ENCODE assay signal across 13 cellular contexts in genomic region chr3:197521277-197522182, GRCh38. TPM values are rescaled to one million over a fixed set of nuclear protein-coding genes. Genes with fewer than 3 reads are reported as not detected.
A peak's percentile ranks its signal among the peaks of the same experiment; 100 is the strongest.
DNase-seq lines count a peak whose midpoint lies in the region; ATAC-seq, FAIRE-seq and TF ChIP-seq lines count a peak whose summit lies in the region.
"Had no signal": no experiment of that assay in that cellular context is flagged by ENCODE, and none has a peak within 500 bp of the region (broad histone marks: within the 10 kb centered on the region; RNA-seq: fewer than 3 reads in every experiment).

No MANE protein-coding gene starts in this region.

- H3K36me3 Mint-ChIP-seq in naive B cell: peaks cover 0 to 23% of the 10 kb centered on the region in 2 donors

- H3K14ac ChIP-seq in IMR-90 (replicated peaks; ENCODE audit: low read depth, low read length): no peak overlapping the region

- no peak overlapping the region for H2BK120ac ChIP-seq in IMR-90 (ENCODE audit: low read depth, low read length)

- H3K79me1 ChIP-seq in IMR-90 (ENCODE audit: low read depth in 1 of 2, low read length in 2 of 2): no peaks in the 10 kb centered on the region

- H3K36me3 ChIP-seq in IMR-90 (ENCODE audit: control insufficient read depth, insufficient read depth, low read length): no peaks in the 10 kb centered on the region

- H3K4me3 ChIP-seq in A549 (peak overlapping the region; percentile 35; the same call in 2 of the 3 replicates), IMR-90 (ENCODE audit: insufficient read depth, low read depth, low read length) (no peak overlapping the region), dorsolateral prefrontal cortex (peak overlapping the region in 30 of 59 donors; percentile 2 to 53 (median 28))
- H3K4me3 ChIP-seq: GM23248, PC-9 had no signal

- H3K9me3 ChIP-seq in A549 (no peaks in the 10 kb centered on the region), IMR-90 (ENCODE audit: control insufficient read depth, insufficient read depth, low read length) (no peaks in the 10 kb centered on the region)

- no peak overlapping the region for H4K91ac ChIP-seq in IMR-90 (ENCODE audit: insufficient read depth, low read depth, low read length)

- peak overlapping the region; percentile 59; the same call in 1 of the 2 replicates for H3K4ac ChIP-seq in IMR-90 (ENCODE audit: low read depth, low read length)

- no peak for DNase-seq in A549 (ENCODE audit: low read depth in 1 of 2, low spot score in 1 of 2)
- no peak for DNase-seq in IMR-90
- no peak for DNase-seq in dorsolateral prefrontal cortex
- no peak for DNase-seq in naive B cell
- DNase-seq in urothelium cell line (ENCODE audit: low spot score): no peak
- no peak for DNase-seq in NCI-H1436 (lab: John Stamatoyannopoulos, UW)
- DNase-seq in mesenteric fat pad (ENCODE audit: low spot score): no peak
- DNase-seq in NCI-H2196 treated with DMSO at 0.1 percent for 48 hours (lab: John Stamatoyannopoulos, UW; ENCODE audit: unreplicated experiment): no peak
- DNase-seq: activated naive CD4-positive, alpha-beta T cell treated with anti-CD3 and anti-CD28 coated beads, Interleukin-2, amount 50 U/mL, for 16 hours; GM23248; NCI-H2029 treated with DMSO at 0.1 percent for 48 hours had no signal

- in situ Hi-C loops in IMR-90 (cut with MboI; ENCODE audit: low sequenced_read_pairs): no loop called here

- no peak overlapping the region for H3K23ac ChIP-seq in IMR-90 (ENCODE audit: low read depth, low read length)

- H3K4me3 Mint-ChIP-seq in naive B cell: no peak overlapping the region
- H3K4me3 Mint-ChIP-seq: B cell had no signal

- H3K27me3 ChIP-seq in IMR-90 (ENCODE audit: control insufficient read depth, insufficient read depth, low read length) (peaks cover 3% of the 10 kb centered on the region; the same call in 1 of the 2 replicates), dorsolateral prefrontal cortex (no peaks in the 10 kb centered on the region)

- H3K4me1 ChIP-seq in A549: peaks cover 44% of the 10 kb centered on the region
- H3K4me1 ChIP-seq in IMR-90 (ENCODE audit: control insufficient read depth, insufficient read depth, low read length): peaks cover 16% of the 10 kb centered on the region

- no peaks in the 10 kb centered on the region for H3K27me3 Mint-ChIP-seq in naive B cell
- H3K27me3 Mint-ChIP-seq: B cell had no signal

- POLR2A ChIA-PET in A549 (lab: Yijun Ruan, JAX) (interaction anchor here (0.7 kb wide), 1 partner anchor 224 kb away, joined by 3 read pairs; no protein-coding TSS in a partner anchor), IMR-90 (lab: Charles Lee; ENCODE audit: unreplicated experiment) (no interaction called here)

- TF ChIP-seq CTCF in A549 (IDR thresholded peaks at IDR 0.05) (no peak), IMR-90 (conservative IDR thresholded peaks at IDR 0.05; ENCODE audit: low read depth, low read length) (no peak), dorsolateral prefrontal cortex (IDR thresholded peaks at IDR 0.05 in 54 of 56, conservative IDR thresholded peaks at IDR 0.05 in 2 of 56; ENCODE audit: low read depth in 1 of 56, partially characterized antibody in 56 of 56) (no peak)

- no peak overlapping the region for H2BK20ac ChIP-seq in IMR-90 (ENCODE audit: low read depth, low read length)

- no peak for TF ChIP-seq RAD21 in A549 (conservative IDR thresholded peaks at IDR 0.05 in 1 of 2, IDR thresholded peaks at IDR 0.05 in 1 of 2)
- no peak for TF ChIP-seq RAD21 in IMR-90 (IDR thresholded peaks at IDR 0.05; ENCODE audit: low read length)

- H4K20me1 ChIP-seq in IMR-90 (ENCODE audit: insufficient read depth, low read length): no peaks in the 10 kb centered on the region

- intact Hi-C loops in IMR-90 (cut with micrococcal nuclease): no loop called here
- intact Hi-C loops in dorsolateral prefrontal cortex (cut with DNase I): no loop called here

- WGBS in A549 (ENCODE audit: missing lambda C conversion rate): 90% methylated on average over 18 of the region's 18 CpGs
- WGBS in IMR-90 (ENCODE audit: extremely low coverage in 2 of 2, insufficient read length in 1 of 2), 2 experiments: 90% methylated on average over 16 of the region's 18 CpGs; no CpG with 5 or more reads in 1 of the 2 experiments

- TF ChIP-seq EP300 in A549 (IDR thresholded peaks at IDR 0.05): no peak

- dilution Hi-C loops in IMR-90 (cut with HindIII; ENCODE audit: low sequenced_read_pairs, unreplicated experiment): no loop called here

- H3K4me1 Mint-ChIP-seq in naive B cell: peaks cover 13 to 18% (median 16%) of the 10 kb centered on the region in 3 donors

- peak overlapping the region; percentile 84 for H2AFZ ChIP-seq in IMR-90 (replicated peaks; ENCODE audit: low read length, poor library complexity)
- H2AFZ ChIP-seq: GM23248, PC-9 had no signal

- FAIRE-seq in A549 (lab: Jason Lieb, UNC): no peak
- FAIRE-seq in urothelium cell line (lab: Jason Lieb, UNC): no peak

- H3K4me2 ChIP-seq in A549 (peak overlapping the region; percentile 91), IMR-90 (ENCODE audit: low read depth, low read length) (no peak overlapping the region)
- H3K4me2 ChIP-seq: PC-9 had no signal

- peak overlapping the region; percentile 30; the same call in 1 of the 2 replicates for H2AK5ac ChIP-seq in IMR-90 (ENCODE audit: low read depth, low read length)

- no peak overlapping the region for H2BK5ac ChIP-seq in IMR-90 (ENCODE audit: low read depth, low read length, poor library complexity, severe bottlenecking)

- no peak overlapping the region for H3K9ac ChIP-seq in IMR-90 (ENCODE audit: low read depth, low read length)
- H3K9ac ChIP-seq: GM23248 had no signal

- peaks cover 0 to 5% (median 4%) of the 10 kb centered on the region in 7 donors for H3K9me3 Mint-ChIP-seq in naive B cell

- peak overlapping the region; percentile 25 for H2AK9ac ChIP-seq in IMR-90 (replicated peaks; ENCODE audit: low read depth, low read length, poor library complexity)

- ATAC-seq in A549 (no peak), IMR-90 (ENCODE audit: low read depth) (no peak), naive B cell (ENCODE audit: low read depth in 2 of 2) (no peak)

- H2BK15ac ChIP-seq in IMR-90 (ENCODE audit: low read depth, low read length): no peak overlapping the region

- TF ChIP-seq POLR2A in A549 (IDR thresholded peaks at IDR 0.05; ENCODE audit: low read length): no peak
- TF ChIP-seq POLR2A in IMR-90 (IDR thresholded peaks at IDR 0.05; ENCODE audit: low read depth, low read length): no peak

- no peak overlapping the region for H3K18ac ChIP-seq in IMR-90 (ENCODE audit: low read depth, low read length)

- H4K5ac ChIP-seq in IMR-90 (ENCODE audit: low read depth, low read length): no peak overlapping the region

- peak overlapping the region; percentile 97 to 99 for H3K27ac ChIP-seq in A549
- H3K27ac ChIP-seq in IMR-90 (ENCODE audit: insufficient read depth, low read length): no peak overlapping the region
- H3K27ac ChIP-seq in dorsolateral prefrontal cortex: peak overlapping the region in 54 of 59 donors; percentile 3 to 88 (median 76)
- H3K27ac ChIP-seq: GM23248, PC-9 had no signal

- H3K9me1 ChIP-seq in IMR-90 (ENCODE audit: insufficient read depth, low read length): peaks cover 3% of the 10 kb centered on the region; the same call in 1 of the 2 replicates

- no TSS peak for BruUV-seq in IMR-90 (replicated peaks; lab: Mats Ljungman, UMichigan)

- H3K56ac ChIP-seq in IMR-90 (ENCODE audit: extremely low read depth, insufficient read depth, low read length): no peak overlapping the region

- CTCF ChIA-PET in A549 (lab: Yijun Ruan, JAX): interaction anchor here (0.8 to 3.4 kb wide), 2 partner anchors 11 kb away, joined by 3 to 15 read pairs; no protein-coding TSS in a partner anchor
- CTCF ChIA-PET in IMR-90 (lab: Yijun Ruan, JAX): interaction anchor here (0.6 to 1.1 kb wide), 2 partner anchors 12 to 184 kb away, joined by 3 read pairs; no protein-coding TSS in a partner anchor

- H4K8ac ChIP-seq in IMR-90 (ENCODE audit: low read depth in 2 of 2, low read length in 2 of 2): peak overlapping the region in 1 of 2 experiments; percentile 6; a peak in 2 of 4 replicates

- H3K27ac Mint-ChIP-seq in naive B cell: peak overlapping the region in 5 of 6 donors; percentile 4 to 83 (median 57)
- H3K27ac Mint-ChIP-seq: B cell had no signal

TF ChIP-seq in A549, 52 proteins besides CTCF, POLR2A, EP300 and RAD21:
- TF ChIP-seq PHF8 (IDR thresholded peaks at IDR 0.05; ENCODE audit: borderline replicate concordance, low read depth): no peak

TF ChIP-seq in IMR-90, 13 proteins besides CTCF, POLR2A, EP300 and RAD21 (continues in another document):
- TF ChIP-seq SMC3 (IDR thresholded peaks at IDR 0.05; ENCODE audit: low read depth, low read length) (no peak), USF2 (IDR thresholded peaks at IDR 0.05; ENCODE audit: low read depth, low read length) (no peak), ELK1 (IDR thresholded peaks at IDR 0.05; ENCODE audit: borderline replicate concordance, low read depth, low read length) (no peak), NFE2L2 (IDR thresholded peaks at IDR 0.05; ENCODE audit: low read depth, low read length) (no peak)

RNA-seq across cellular contexts. Expression of gene BDH1, which starts 34.2 kb away (rescaled TPM):
- polyA plus RNA-seq in A549 (2011; rRNA removed) (4.4 and 4.6 TPM in 2 replicates), A549 (2017; fragmentation: RNase III; extraction: RNeasy Plus Mini Kit Qiagen cat#74134 plus additional on column Dnase treatment) (2.8 to 3.7 TPM (median 3.1 TPM) in 3 replicates), IMR-90 (2012; rRNA removed) (4.0 and 4.4 TPM in 2 replicates), naive B cell (ENCODE audit: low read depth in 6 of 6) (10 to 100 TPM; 13.9 to 25.1 (median 20.3) TPM)
- 5.5 and 6.2 TPM in 2 replicates for polyA plus RNA-seq in A549 (2012; cell fraction: cytosol; rRNA removed)
- 8.8 and 10.5 TPM in 2 replicates for polyA plus RNA-seq in A549 (2012; cell fraction: nucleus; rRNA removed)
- 3.3 and 3.7 TPM in 2 replicates for polyA minus RNA-seq in A549 (2011; rRNA and poly(A)+ RNA removed)
- total RNA-seq in IMR-90 (2012; rRNA removed) (2.7 and 3.1 TPM in 2 replicates), dorsolateral prefrontal cortex (100 to 1,000 TPM in 35 of 120 experiments, 10 to 100 TPM in 85; 52.3 to 136 (median 86.9) TPM), mesenteric fat pad (4.6 TPM)
- polyA plus RNA-seq in IMR-90 (2012; cell fraction: cytosol; rRNA removed): 0.74 and 2.6 TPM in 2 replicates
- 9.9 and 10.1 TPM in 2 replicates for polyA plus RNA-seq in IMR-90 (2012; cell fraction: nucleus; rRNA removed; ENCODE audit: low replicate concordance)
